In genomic region chr2:232321817-232322559, GRCh38 we compare ENCODE assay signal across 17 cellular contexts. TPM values are rescaled to one million over a fixed set of nuclear protein-coding genes. Genes with fewer than 3 reads are reported as not detected.
DNase-seq lines count a peak whose midpoint lies in the region; ATAC-seq and TF ChIP-seq lines count a peak whose summit lies in the region.
"Had no signal": no experiment of that assay in that cellular context is flagged by ENCODE, and none has a peak within 500 bp of the region (broad histone marks: within the 10 kb centered on the region; RNA-seq: fewer than 3 reads in every experiment).

No MANE protein-coding gene starts in this region.

- H3K9me3 Mint-ChIP-seq in activated naive CD4-positive, alpha-beta T cell treated with anti-CD3 and anti-CD28 coated beads for 36 hours, result no peaks in the 10 kb centered on the region
- H3K9me3 Mint-ChIP-seq in stimulated activated effector memory CD8-positive, alpha-beta T cell treated with anti-CD3 and anti-CD28 coated beads, Interleukin-12 subunit alpha, Interleukin-12 subunit beta, amount 100 ng/mL, for 72 hours, result no peaks in the 10 kb centered on the region
- H3K9me3 Mint-ChIP-seq in chondrocyte (ENCODE audit: low read depth), result no peaks in the 10 kb centered on the region

- ATAC-seq in stimulated activated effector memory CD8-positive, alpha-beta T cell treated with anti-CD3 and anti-CD28 coated beads, Interleukin-12 subunit alpha, Interleukin-12 subunit beta, amount 100 ng/mL, for 72 hours, result no peak
- no peak for ATAC-seq in HG03521 (IDR thresholded peaks at IDR 0.05; ENCODE audit: unreplicated experiment)
- ATAC-seq: SK-N-SH treated with all-trans-retinoic acid at 6 μM for 48 hours had no signal

- peaks cover 3% of the 10 kb centered on the region for H4K20me1 ChIP-seq in Loucy (ENCODE audit: insufficient read depth, low read length, poor library complexity, severe bottlenecking)

- peaks cover 61% of the 10 kb centered on the region for H3K4me1 ChIP-seq in Loucy (ENCODE audit: insufficient read depth, low read length, poor library complexity, severe bottlenecking)
- peaks cover 60% of the 10 kb centered on the region for H3K4me1 ChIP-seq in effector memory CD4-positive, alpha-beta T cell (ENCODE audit: control insufficient read depth, insufficient read depth, low read length, poor library complexity, severe bottlenecking)

- TF ChIP-seq CTCF in Loucy (conservative IDR thresholded peaks at IDR 0.05; ENCODE audit: low read length) (no peak), chondrocyte (IDR thresholded peaks at IDR 0.05) (no peak)

- peak overlapping the region; percentile 79 for H3K27ac Mint-ChIP-seq in activated naive CD4-positive, alpha-beta T cell treated with anti-CD3 and anti-CD28 coated beads for 36 hours
- H3K27ac Mint-ChIP-seq in stimulated activated effector memory CD8-positive, alpha-beta T cell treated with anti-CD3 and anti-CD28 coated beads, Interleukin-12 subunit alpha, Interleukin-12 subunit beta, amount 100 ng/mL, for 72 hours, result peak overlapping the region; percentile 76
- H3K27ac Mint-ChIP-seq in chondrocyte (ENCODE audit: unreplicated experiment), result no peak overlapping the region

- CTCF ChIA-PET in activated naive CD4-positive, alpha-beta T cell treated with anti-CD3 and anti-CD28 coated beads for 36 hours (lab: Charles Lee), result interaction anchor here (0.7 to 8.8 kb wide), 6 partner anchors 13 to 205 kb away, joined by 3 to 66 read pairs (median 4); no protein-coding TSS in a partner anchor

- no peak overlapping the region for H3K4me2 ChIP-seq in Loucy (ENCODE audit: low read depth, low read length, poor library complexity, severe bottlenecking)

- H3K9me2 ChIP-seq in Loucy (replicated peaks; ENCODE audit: low read depth, low read length), result no peaks in the 10 kb centered on the region

- H3K9me3 ChIP-seq in Loucy (ENCODE audit: insufficient read depth, low read depth, low read length), result no peaks in the 10 kb centered on the region
- no peaks in the 10 kb centered on the region for H3K9me3 ChIP-seq in effector memory CD4-positive, alpha-beta T cell (ENCODE audit: control insufficient read depth, low read length)

- peaks cover 57% of the 10 kb centered on the region for H3K4me1 Mint-ChIP-seq in activated naive CD4-positive, alpha-beta T cell treated with anti-CD3 and anti-CD28 coated beads for 36 hours (ENCODE audit: low read depth)
- peaks cover 30% of the 10 kb centered on the region for H3K4me1 Mint-ChIP-seq in stimulated activated effector memory CD8-positive, alpha-beta T cell treated with anti-CD3 and anti-CD28 coated beads, Interleukin-12 subunit alpha, Interleukin-12 subunit beta, amount 100 ng/mL, for 72 hours
- peaks cover 4% of the 10 kb centered on the region for H3K4me1 Mint-ChIP-seq in chondrocyte (ENCODE audit: low read depth)

- H3K27ac ChIP-seq in effector memory CD4-positive, alpha-beta T cell (ENCODE audit: insufficient read depth, low read length, poor library complexity, severe bottlenecking), result peak overlapping the region; percentile 49

- no peak for DNase-seq in activated naive CD4-positive, alpha-beta T cell treated with anti-CD3 and anti-CD28 coated beads for 36 hours
- DNase-seq in activated naive CD4-positive, alpha-beta T cell treated with anti-CD3 and anti-CD28 coated beads, Interleukin-2, amount 50 U/mL, for 16 hours, result no peak
- DNase-seq in effector memory CD4-positive, alpha-beta T cell, result no peak
- DNase-seq in stimulated activated effector memory CD8-positive, alpha-beta T cell treated with anti-CD3 and anti-CD28 coated beads, Interleukin-12 subunit alpha, Interleukin-12 subunit beta, amount 100 ng/mL, for 72 hours (ENCODE audit: low spot score in 2 of 2), result no peak
- DNase-seq in chondrocyte (ENCODE audit: low spot score) (no peak), cerebellar nuclear complex (lab: John Stamatoyannopoulos, UW) (no peak)
- DNase-seq: DMS79, foreskin fibroblast, NCI-H1417 treated with DMSO at 0.1 percent for 48 hours, NCI-H446, occipital lobe, substantia nigra had no signal

- H3K27me3 ChIP-seq in Loucy (ENCODE audit: insufficient read depth, low read length, poor library complexity, severe bottlenecking), result no peaks in the 10 kb centered on the region
- no peaks in the 10 kb centered on the region for H3K27me3 ChIP-seq in effector memory CD4-positive, alpha-beta T cell (replicated peaks; ENCODE audit: control insufficient read depth, insufficient read depth, low read length, poor library complexity, severe bottlenecking)

- intact Hi-C loops in activated naive CD4-positive, alpha-beta T cell treated with anti-CD3 and anti-CD28 coated beads for 36 hours (cut with micrococcal nuclease), result loop anchor here (1.0 kb wide), 1 partner anchor 82 kb away; no protein-coding TSS in a partner anchor

- H3F3A ChIP-seq in Loucy (ENCODE audit: low read depth), result 0 out of 2 replicates have a peak, but pooled peaks cover 2% of the 10 kb centered on the region

- H3K4me3 ChIP-seq in Loucy (ENCODE audit: low read length, poor library complexity, severe bottlenecking), result no peak overlapping the region
- H3K4me3 ChIP-seq in effector memory CD4-positive, alpha-beta T cell (ENCODE audit: insufficient read depth, low read depth, low read length, poor library complexity, severe bottlenecking), result no peak overlapping the region
- H3K4me3 ChIP-seq: K562 had no signal

- no peaks in the 10 kb centered on the region for H3K36me3 Mint-ChIP-seq in activated naive CD4-positive, alpha-beta T cell treated with anti-CD3 and anti-CD28 coated beads for 36 hours (ENCODE audit: low read depth)
- no peaks in the 10 kb centered on the region for H3K36me3 Mint-ChIP-seq in stimulated activated effector memory CD8-positive, alpha-beta T cell treated with anti-CD3 and anti-CD28 coated beads, Interleukin-12 subunit alpha, Interleukin-12 subunit beta, amount 100 ng/mL, for 72 hours
- H3K36me3 Mint-ChIP-seq in chondrocyte (ENCODE audit: low read depth), result no peaks in the 10 kb centered on the region

- no peak overlapping the region for H2AFZ ChIP-seq in Loucy (ENCODE audit: low read length)

- no peaks in the 10 kb centered on the region; the same call in 1 of the 2 replicates for H3K79me2 ChIP-seq in Loucy (ENCODE audit: insufficient read depth, low read length)

- H3K36me3 ChIP-seq in Loucy (ENCODE audit: insufficient read depth, low read length), result no peaks in the 10 kb centered on the region
- no peaks in the 10 kb centered on the region for H3K36me3 ChIP-seq in effector memory CD4-positive, alpha-beta T cell (ENCODE audit: control insufficient read depth, insufficient read depth, low read length)

- H3K9ac ChIP-seq in Loucy (ENCODE audit: low read depth, low read length, poor library complexity, severe bottlenecking), result peak overlapping the region; percentile 27

- H3K27me3 Mint-ChIP-seq in activated naive CD4-positive, alpha-beta T cell treated with anti-CD3 and anti-CD28 coated beads for 36 hours (ENCODE audit: low read depth), result no peaks in the 10 kb centered on the region
- H3K27me3 Mint-ChIP-seq in chondrocyte (ENCODE audit: low read depth), result no peaks in the 10 kb centered on the region

- no peak overlapping the region for H3K4me3 Mint-ChIP-seq in activated naive CD4-positive, alpha-beta T cell treated with anti-CD3 and anti-CD28 coated beads for 36 hours
- H3K4me3 Mint-ChIP-seq in stimulated activated effector memory CD8-positive, alpha-beta T cell treated with anti-CD3 and anti-CD28 coated beads, Interleukin-12 subunit alpha, Interleukin-12 subunit beta, amount 100 ng/mL, for 72 hours, result peak overlapping the region; percentile 13
- no peak overlapping the region for H3K4me3 Mint-ChIP-seq in chondrocyte (ENCODE audit: unreplicated experiment)

RNA-seq across cellular contexts. Expression of gene ALPP, which starts 56.6 kb away (rescaled TPM):
- total RNA-seq in activated naive CD4-positive, alpha-beta T cell treated with anti-CD3 and anti-CD28 coated beads for 36 hours, result not detected
- total RNA-seq in chondrocyte, result not detected in 3 replicates
- total RNA-seq: K562, occipital lobe, OCI-LY7 had no signal
